1 cellular context compared by ENCODE assay signal in genomic region chr20:31603822-31604566, GRCh38.
TF ChIP-seq lines count a peak whose summit lies in the region.

No MANE protein-coding gene starts in this region.

TF ChIP-seq in HepG2, 621 proteins besides CTCF, POLR2A, EP300 and RAD21 (continued from another document and continues in another):
- peak; percentile 84 for TF ChIP-seq ZHX2 (IDR thresholded peaks at IDR 0.05; ENCODE audit: low read depth)
- TF ChIP-seq ZHX2 (CRISPR knock-in tag; IDR thresholded peaks at IDR 0.05; ENCODE audit: borderline replicate concordance): peak; percentile 22; the same call in 1 of the 2 replicates
- peak; percentile 99 for TF ChIP-seq HNF4G (IDR thresholded peaks at IDR 0.05; ENCODE audit: borderline replicate concordance, low read depth, low read length)
- TF ChIP-seq HNF4G (CRISPR knock-in tag; IDR thresholded peaks at IDR 0.05; ENCODE audit: borderline replicate concordance, low read depth): peak; percentile 98
- peak; percentile 89; the same call in 1 of the 2 replicates for TF ChIP-seq SMAD1 (CRISPR knock-in tag; IDR thresholded peaks at IDR 0.05; ENCODE audit: borderline replicate concordance, low read depth)
- peak; percentile 92 for TF ChIP-seq SRSF4 (IDR thresholded peaks at IDR 0.05; ENCODE audit: low read depth, low read length, poor library complexity, severe bottlenecking)
- peak; percentile 100 for TF ChIP-seq ATF7 (IDR thresholded peaks at IDR 0.05)
- peak; percentile 100 for TF ChIP-seq ATF7 (CRISPR knock-in tag; IDR thresholded peaks at IDR 0.05)
- no peak for TF ChIP-seq GABPA (IDR thresholded peaks at IDR 0.05; ENCODE audit: low read depth, low read length)
- TF ChIP-seq GABPA (CRISPR knock-in tag; IDR thresholded peaks at IDR 0.05; ENCODE audit: low read depth): peak; percentile 47
- no peak for TF ChIP-seq NPAS2 (CRISPR knock-in tag; IDR thresholded peaks at IDR 0.05; ENCODE audit: borderline replicate concordance)
- no peak; the same call in 1 of the 2 replicates for TF ChIP-seq TEAD2 (CRISPR knock-in tag; IDR thresholded peaks at IDR 0.05)
- TF ChIP-seq ZSCAN12 (CRISPR knock-in tag; IDR thresholded peaks at IDR 0.05): peak; percentile 81; the same call in 1 of the 2 replicates
- TF ChIP-seq SOX6 (IDR thresholded peaks at IDR 0.05): no peak
- TF ChIP-seq SOX6 (CRISPR knock-in tag; IDR thresholded peaks at IDR 0.05): peak; percentile 94
- peak; percentile 89 for TF ChIP-seq HINFP (CRISPR knock-in tag; IDR thresholded peaks at IDR 0.05; ENCODE audit: low read depth)
- TF ChIP-seq TBX2 (CRISPR knock-in tag; IDR thresholded peaks at IDR 0.05; ENCODE audit: borderline replicate concordance): peak; percentile 99
- TF ChIP-seq ZBTB42 (CRISPR knock-in tag; IDR thresholded peaks at IDR 0.05): peak; percentile 94
- peak; percentile 96 for TF ChIP-seq ZNF234 (CRISPR knock-in tag; conservative IDR thresholded peaks at IDR 0.05)
- TF ChIP-seq ZNF782 (CRISPR knock-in tag; IDR thresholded peaks at IDR 0.05; ENCODE audit: borderline replicate concordance): peak; percentile 87; the same call in 1 of the 2 replicates
- no peak for TF ChIP-seq SP1 (IDR thresholded peaks at IDR 0.05)
- peak; percentile 85 for TF ChIP-seq SP1 (CRISPR knock-in tag; IDR thresholded peaks at IDR 0.05)
- peak; percentile 74 for TF ChIP-seq FOXC1 (CRISPR knock-in tag; IDR thresholded peaks at IDR 0.05; ENCODE audit: borderline replicate concordance)
- peak; percentile 75 for TF ChIP-seq KDM6A (CRISPR knock-in tag; IDR thresholded peaks at IDR 0.05; ENCODE audit: low read depth)
- peak; percentile 99 for TF ChIP-seq RBFOX2 (IDR thresholded peaks at IDR 0.05; ENCODE audit: low read depth, low read length)
- TF ChIP-seq ZFX (CRISPR knock-in tag; IDR thresholded peaks at IDR 0.05; ENCODE audit: low read depth): peak; percentile 75
- TF ChIP-seq SMARCE1 (IDR thresholded peaks at IDR 0.05; ENCODE audit: borderline replicate concordance): no peak
- TF ChIP-seq GZF1 (CRISPR knock-in tag; IDR thresholded peaks at IDR 0.05): no peak
- 0 out of 2 replicates have a peak, but pooled peaks have one; percentile 81 for TF ChIP-seq ZNF576 (CRISPR knock-in tag; IDR thresholded peaks at IDR 0.05)
- TF ChIP-seq CHCHD3 (CRISPR knock-in tag; IDR thresholded peaks at IDR 0.05): 0 out of 2 replicates have a peak, but pooled peaks have one; percentile 53
- 0 out of 2 replicates have a peak, but pooled peaks have one; percentile 79 for TF ChIP-seq IRF1 (CRISPR knock-in tag; IDR thresholded peaks at IDR 0.05; ENCODE audit: low read depth)
- no peak for TF ChIP-seq ZNF296 (CRISPR knock-in tag; conservative IDR thresholded peaks at IDR 0.05)
- TF ChIP-seq ATF7-NPFF (CRISPR knock-in tag; IDR thresholded peaks at IDR 0.05; ENCODE audit: low read depth): peak; percentile 71; the same call in 1 of the 2 replicates
- no peak for TF ChIP-seq ZNF672 (CRISPR knock-in tag; IDR thresholded peaks at IDR 0.05)
- TF ChIP-seq ZNF225 (CRISPR knock-in tag; IDR thresholded peaks at IDR 0.05): no peak
- peak; percentile 77 for TF ChIP-seq KMT2B (CRISPR knock-in tag; IDR thresholded peaks at IDR 0.05)
- peak; percentile 84; the same call in 1 of the 2 replicates for TF ChIP-seq GFI1 (CRISPR knock-in tag; IDR thresholded peaks at IDR 0.05; ENCODE audit: borderline replicate concordance)
- peak; percentile 86; the same call in 1 of the 2 replicates for TF ChIP-seq SATB2 (CRISPR knock-in tag; IDR thresholded peaks at IDR 0.05)
- no peak for TF ChIP-seq ZNF883 (CRISPR knock-in tag; IDR thresholded peaks at IDR 0.05; ENCODE audit: not compliant biosample characterization)
- peak; percentile 93 for TF ChIP-seq SIX4 (CRISPR knock-in tag; IDR thresholded peaks at IDR 0.05)
- TF ChIP-seq CCAR2 (optimal IDR thresholded peaks at IDR 0.05; ENCODE audit: low read depth, low read length): no peak
- peak; percentile 94; the same call in 1 of the 2 replicates for TF ChIP-seq GATA4 (IDR thresholded peaks at IDR 0.05; ENCODE audit: borderline replicate concordance, low read depth)
- TF ChIP-seq CEBPG (CRISPR knock-in tag; IDR thresholded peaks at IDR 0.05): peak; percentile 80
- peak; percentile 99 for TF ChIP-seq ZNF740 (CRISPR knock-in tag; IDR thresholded peaks at IDR 0.05)
- no peak for TF ChIP-seq PCBP2 (optimal IDR thresholded peaks at IDR 0.05; ENCODE audit: low read depth, low read length, poor library complexity, severe bottlenecking)
- TF ChIP-seq SCMH1 (CRISPR knock-in tag; IDR thresholded peaks at IDR 0.05; ENCODE audit: borderline replicate concordance): no peak
- no peak for TF ChIP-seq ZNF207 (IDR thresholded peaks at IDR 0.05; ENCODE audit: borderline replicate concordance)
- TF ChIP-seq SKI (IDR thresholded peaks at IDR 0.05; ENCODE audit: partially characterized antibody): peak; percentile 100
- TF ChIP-seq HDAC1 (CRISPR knock-in tag; IDR thresholded peaks at IDR 0.05): peak; percentile 98
- peak; percentile 91; the same call in 1 of the 2 replicates for TF ChIP-seq ZNF556 (CRISPR knock-in tag; IDR thresholded peaks at IDR 0.05; ENCODE audit: borderline replicate concordance)
- TF ChIP-seq FLYWCH1 (CRISPR knock-in tag; IDR thresholded peaks at IDR 0.05): no peak
- no peak for TF ChIP-seq HMGA1 (CRISPR knock-in tag; conservative IDR thresholded peaks at IDR 0.05)
- TF ChIP-seq ELF1 (CRISPR knock-in tag; IDR thresholded peaks at IDR 0.05): peak; percentile 74
- peak; percentile 94; the same call in 1 of the 2 replicates for TF ChIP-seq ZFP37 (CRISPR knock-in tag; IDR thresholded peaks at IDR 0.05; ENCODE audit: borderline replicate concordance)
- no peak for TF ChIP-seq ZSCAN22 (CRISPR knock-in tag; IDR thresholded peaks at IDR 0.05)
- 0 out of 2 replicates have a peak, but pooled peaks have one; percentile 9 for TF ChIP-seq ARID2 (CRISPR knock-in tag; IDR thresholded peaks at IDR 0.05; ENCODE audit: borderline replicate concordance)
- no peak for TF ChIP-seq TCF7L2 (IDR thresholded peaks at IDR 0.05; ENCODE audit: low read depth, low read length)
- TF ChIP-seq CBX2 (IDR thresholded peaks at IDR 0.05; ENCODE audit: low read depth, low read length): no peak
- no peak for TF ChIP-seq CBX2 (CRISPR knock-in tag; IDR thresholded peaks at IDR 0.05; ENCODE audit: low read depth)
- TF ChIP-seq ZNF558 (CRISPR knock-in tag; IDR thresholded peaks at IDR 0.05; ENCODE audit: borderline replicate concordance): peak; percentile 79
- TF ChIP-seq ZNF598 (CRISPR knock-in tag; IDR thresholded peaks at IDR 0.05; ENCODE audit: borderline replicate concordance): no peak; the same call in 1 of the 2 replicates
- TF ChIP-seq ZMYM4 (CRISPR knock-in tag; IDR thresholded peaks at IDR 0.05): peak; percentile 82
- peak; percentile 83; the same call in 1 of the 2 replicates for TF ChIP-seq THYN1 (CRISPR knock-in tag; IDR thresholded peaks at IDR 0.05; ENCODE audit: borderline replicate concordance, low read depth)
- TF ChIP-seq PRDM15 (CRISPR knock-in tag; IDR thresholded peaks at IDR 0.05): peak; percentile 86
- TF ChIP-seq HOXA9 (CRISPR knock-in tag; IDR thresholded peaks at IDR 0.05; ENCODE audit: borderline replicate concordance): 0 out of 2 replicates have a peak, but pooled peaks have one; percentile 35
- TF ChIP-seq ELK4 (CRISPR knock-in tag; IDR thresholded peaks at IDR 0.05; ENCODE audit: borderline replicate concordance): no peak
- peak; percentile 84 for TF ChIP-seq YY1 (IDR thresholded peaks at IDR 0.05; ENCODE audit: insufficient read depth, insufficient replicate concordance, low read depth, low read length)
